In genomic region chr12:130870442-130871285, GRCh38 we compare ENCODE assay signal across 8 cellular contexts.
DNase-seq lines count a peak whose midpoint lies in the region; ATAC-seq lines count a peak whose summit lies in the region.

No MANE protein-coding gene starts in this region.

- peak overlapping the region; percentile 89 for H3K27ac ChIP-seq in subcutaneous abdominal adipose tissue (ENCODE audit: low read depth, low read length)

- ATAC-seq in GM19025 (IDR thresholded peaks at IDR 0.05; ENCODE audit: low read depth, unreplicated experiment) (peak; percentile 42), HG03354 (IDR thresholded peaks at IDR 0.05; ENCODE audit: poor library complexity, severe bottlenecking, unreplicated experiment) (peak; percentile 69)

- DNase-seq in C1 segment of cervical spinal cord (lab: John Stamatoyannopoulos, UW) (peak in 13 of 14 donors; percentile 12 to 73 (median 49)), SHP77 treated with DMSO at 0.1 percent for 48 hours (lab: John Stamatoyannopoulos, UW) (peak; percentile 78), foreskin melanocyte (peak; percentile 77), non-pigmented ciliary epithelial cell (ENCODE audit: low read depth) (peak; percentile 78)
- DNase-seq in activated gamma-delta T cell treated with anti-CD3 and anti-CD28 coated beads, Interleukin-2, amount 50 U/mL, for 16 hours (ENCODE audit: low read depth): peak; percentile 51

- peaks cover 2 to 28% (median 25%) of the 10 kb centered on the region in 5 donors for H3K4me1 ChIP-seq in subcutaneous abdominal adipose tissue (ENCODE audit: control insufficient read depth in 5 of 5, insufficient read depth in 5 of 5, low read length in 5 of 5)

- H3K9me3 ChIP-seq in subcutaneous abdominal adipose tissue (ENCODE audit: control insufficient read depth in 5 of 5, low read length in 5 of 5): no peaks in the 10 kb centered on the region

- H3K36me3 ChIP-seq in subcutaneous abdominal adipose tissue (ENCODE audit: control insufficient read depth in 5 of 5, insufficient read depth in 5 of 5, low read length in 5 of 5): peaks cover 6 to 25% (median 20%) of the 10 kb centered on the region in 5 donors

- H3K9ac ChIP-seq in subcutaneous abdominal adipose tissue (ENCODE audit: low read length in 5 of 5): peak overlapping the region in 4 of 5 donors; percentile 28 to 80 (median 73)

- peak overlapping the region; percentile 57 to 72 (median 66) for H3K4me3 ChIP-seq in subcutaneous abdominal adipose tissue (ENCODE audit: low read depth in 1 of 5, low read length in 5 of 5)

- H3K27me3 ChIP-seq in subcutaneous abdominal adipose tissue (ENCODE audit: control insufficient read depth in 5 of 5, insufficient read depth in 4 of 5, low read length in 5 of 5): no peaks in the 10 kb centered on the region

Comparison
In these comparisons a context has a peak if more than half of its experiments do, and no peak if none do; other contexts are left out.
1. Peak in every context shown above with its lines: DNase-seq, ATAC-seq, H3K4me3 ChIP-seq and H3K27ac ChIP-seq.